Comparison of ENCODE assay signal across 1 cellular context in the genomic region with DNA sequence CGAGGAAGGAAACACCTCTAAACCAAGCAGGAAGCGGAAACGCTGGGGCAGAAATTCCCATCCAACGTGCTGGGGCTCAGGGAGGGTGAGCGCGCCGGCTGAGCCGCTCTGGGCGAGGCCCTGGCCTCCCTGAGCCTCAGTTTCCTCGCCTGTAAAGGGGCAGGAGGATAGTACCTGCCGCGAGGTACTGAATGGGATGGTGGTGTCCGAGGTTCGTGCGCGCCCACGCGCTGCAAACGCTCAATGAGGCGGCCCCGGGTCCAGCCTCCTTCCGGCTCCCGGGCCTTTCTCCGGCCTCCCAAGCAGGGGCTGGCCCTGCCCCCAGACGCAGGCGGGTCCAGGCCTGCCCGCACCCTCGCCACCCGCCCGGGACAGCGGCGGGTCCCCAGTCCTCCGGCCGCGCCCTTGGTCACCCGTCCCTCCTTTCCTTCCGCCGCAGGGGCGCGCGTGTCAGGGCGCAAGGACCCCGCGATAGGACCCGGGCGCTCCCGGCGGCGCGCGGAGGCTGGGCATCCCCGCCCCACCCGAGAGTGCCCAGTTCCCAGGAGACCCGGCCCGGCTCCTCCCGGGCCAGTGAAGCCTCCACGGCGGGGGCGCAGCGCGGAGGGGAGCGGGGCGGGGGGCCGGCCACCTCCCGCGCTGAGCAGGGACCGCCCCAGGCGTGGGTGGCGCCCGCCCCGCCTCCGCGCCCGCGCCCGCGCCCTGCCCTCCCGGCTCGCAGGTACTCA.
TF ChIP-seq lines count a peak whose summit lies in the region.

No MANE protein-coding gene starts in this region.

TF ChIP-seq in A549, 52 proteins besides CTCF, POLR2A, EP300 and RAD21 (continued from another document):
- TF ChIP-seq, protein P1, sequence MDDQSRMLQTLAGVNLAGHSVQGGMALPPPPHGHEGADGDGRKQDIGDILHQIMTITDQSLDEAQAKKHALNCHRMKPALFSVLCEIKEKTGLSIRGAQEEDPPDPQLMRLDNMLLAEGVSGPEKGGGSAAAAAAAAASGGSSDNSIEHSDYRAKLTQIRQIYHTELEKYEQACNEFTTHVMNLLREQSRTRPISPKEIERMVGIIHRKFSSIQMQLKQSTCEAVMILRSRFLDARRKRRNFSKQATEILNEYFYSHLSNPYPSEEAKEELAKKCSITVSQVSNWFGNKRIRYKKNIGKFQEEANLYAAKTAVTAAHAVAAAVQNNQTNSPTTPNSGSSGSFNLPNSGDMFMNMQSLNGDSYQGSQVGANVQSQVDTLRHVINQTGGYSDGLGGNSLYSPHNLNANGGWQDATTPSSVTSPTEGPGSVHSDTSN (IDR thresholded peaks at IDR 0.05), result no peak
- TF ChIP-seq SREBF2 (IDR thresholded peaks at IDR 0.05), result no peak
- TF ChIP-seq HEYL (CRISPR knock-in tag; IDR thresholded peaks at IDR 0.05), result no peak
- TF ChIP-seq, protein P2, sequence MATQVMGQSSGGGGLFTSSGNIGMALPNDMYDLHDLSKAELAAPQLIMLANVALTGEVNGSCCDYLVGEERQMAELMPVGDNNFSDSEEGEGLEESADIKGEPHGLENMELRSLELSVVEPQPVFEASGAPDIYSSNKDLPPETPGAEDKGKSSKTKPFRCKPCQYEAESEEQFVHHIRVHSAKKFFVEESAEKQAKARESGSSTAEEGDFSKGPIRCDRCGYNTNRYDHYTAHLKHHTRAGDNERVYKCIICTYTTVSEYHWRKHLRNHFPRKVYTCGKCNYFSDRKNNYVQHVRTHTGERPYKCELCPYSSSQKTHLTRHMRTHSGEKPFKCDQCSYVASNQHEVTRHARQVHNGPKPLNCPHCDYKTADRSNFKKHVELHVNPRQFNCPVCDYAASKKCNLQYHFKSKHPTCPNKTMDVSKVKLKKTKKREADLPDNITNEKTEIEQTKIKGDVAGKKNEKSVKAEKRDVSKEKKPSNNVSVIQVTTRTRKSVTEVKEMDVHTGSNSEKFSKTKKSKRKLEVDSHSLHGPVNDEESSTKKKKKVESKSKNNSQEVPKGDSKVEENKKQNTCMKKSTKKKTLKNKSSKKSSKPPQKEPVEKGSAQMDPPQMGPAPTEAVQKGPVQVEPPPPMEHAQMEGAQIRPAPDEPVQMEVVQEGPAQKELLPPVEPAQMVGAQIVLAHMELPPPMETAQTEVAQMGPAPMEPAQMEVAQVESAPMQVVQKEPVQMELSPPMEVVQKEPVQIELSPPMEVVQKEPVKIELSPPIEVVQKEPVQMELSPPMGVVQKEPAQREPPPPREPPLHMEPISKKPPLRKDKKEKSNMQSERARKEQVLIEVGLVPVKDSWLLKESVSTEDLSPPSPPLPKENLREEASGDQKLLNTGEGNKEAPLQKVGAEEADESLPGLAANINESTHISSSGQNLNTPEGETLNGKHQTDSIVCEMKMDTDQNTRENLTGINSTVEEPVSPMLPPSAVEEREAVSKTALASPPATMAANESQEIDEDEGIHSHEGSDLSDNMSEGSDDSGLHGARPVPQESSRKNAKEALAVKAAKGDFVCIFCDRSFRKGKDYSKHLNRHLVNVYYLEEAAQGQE (IDR thresholded peaks at IDR 0.05), result no peak
- TF ChIP-seq JUN (IDR thresholded peaks at IDR 0.05), result peak in 1 of 2 experiments; percentile 59; a peak in 2 of 5 replicates
- no peak for TF ChIP-seq FOSL2 (IDR thresholded peaks at IDR 0.05)
- no peak for TF ChIP-seq FOSL2 (CRISPR knock-in tag; IDR thresholded peaks at IDR 0.05)
- TF ChIP-seq MAZ (IDR thresholded peaks at IDR 0.05; ENCODE audit: borderline replicate concordance, low read depth, low read length), result no peak
- TF ChIP-seq CBX2 (IDR thresholded peaks at IDR 0.05; ENCODE audit: borderline replicate concordance, low read depth), result no peak
- TF ChIP-seq, protein P3, sequence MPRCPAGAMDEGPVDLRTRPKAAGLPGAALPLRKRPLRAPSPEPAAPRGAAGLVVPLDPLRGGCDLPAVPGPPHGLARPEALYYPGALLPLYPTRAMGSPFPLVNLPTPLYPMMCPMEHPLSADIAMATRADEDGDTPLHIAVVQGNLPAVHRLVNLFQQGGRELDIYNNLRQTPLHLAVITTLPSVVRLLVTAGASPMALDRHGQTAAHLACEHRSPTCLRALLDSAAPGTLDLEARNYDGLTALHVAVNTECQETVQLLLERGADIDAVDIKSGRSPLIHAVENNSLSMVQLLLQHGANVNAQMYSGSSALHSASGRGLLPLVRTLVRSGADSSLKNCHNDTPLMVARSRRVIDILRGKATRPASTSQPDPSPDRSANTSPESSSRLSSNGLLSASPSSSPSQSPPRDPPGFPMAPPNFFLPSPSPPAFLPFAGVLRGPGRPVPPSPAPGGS (IDR thresholded peaks at IDR 0.05), result peak; percentile 29; the same call in 1 of the 3 replicates
- TF ChIP-seq KDM5A (IDR thresholded peaks at IDR 0.05), result no peak
- TF ChIP-seq MAFK (IDR thresholded peaks at IDR 0.05; ENCODE audit: partially characterized antibody), result no peak
- TF ChIP-seq POLR2AphosphoS2 (conservative IDR thresholded peaks at IDR 0.05; ENCODE audit: low read length), result no peak
- TF ChIP-seq, protein P4, sequence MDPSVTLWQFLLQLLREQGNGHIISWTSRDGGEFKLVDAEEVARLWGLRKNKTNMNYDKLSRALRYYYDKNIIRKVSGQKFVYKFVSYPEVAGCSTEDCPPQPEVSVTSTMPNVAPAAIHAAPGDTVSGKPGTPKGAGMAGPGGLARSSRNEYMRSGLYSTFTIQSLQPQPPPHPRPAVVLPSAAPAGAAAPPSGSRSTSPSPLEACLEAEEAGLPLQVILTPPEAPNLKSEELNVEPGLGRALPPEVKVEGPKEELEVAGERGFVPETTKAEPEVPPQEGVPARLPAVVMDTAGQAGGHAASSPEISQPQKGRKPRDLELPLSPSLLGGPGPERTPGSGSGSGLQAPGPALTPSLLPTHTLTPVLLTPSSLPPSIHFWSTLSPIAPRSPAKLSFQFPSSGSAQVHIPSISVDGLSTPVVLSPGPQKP (IDR thresholded peaks at IDR 0.05; ENCODE audit: low read depth, low read length), result no peak
